ENCODE assay signal across 15 cellular contexts in the genomic region with DNA sequence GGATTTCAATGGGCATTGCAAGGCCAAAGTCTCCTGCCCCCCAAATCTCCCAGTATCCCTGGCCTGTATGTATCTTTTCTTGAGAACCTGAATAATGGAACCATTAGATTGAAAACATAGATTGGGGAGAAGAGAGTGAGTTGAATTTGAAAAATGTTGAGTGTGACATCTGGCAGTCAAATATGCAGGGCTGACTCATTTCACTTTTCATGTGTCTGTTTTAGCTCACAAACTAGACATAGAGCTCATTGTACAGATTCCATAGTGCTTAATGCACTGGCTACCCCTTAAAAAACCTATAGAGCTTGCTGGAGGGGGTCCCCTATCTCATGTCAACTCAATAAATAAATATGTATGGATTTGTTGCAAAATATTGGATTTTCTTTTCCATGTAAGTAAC. TPM values are rescaled to one million over a fixed set of nuclear protein-coding genes. Genes with fewer than 3 reads are reported as not detected.
DNase-seq lines count a peak whose midpoint lies in the region; ATAC-seq and TF ChIP-seq lines count a peak whose summit lies in the region.
"Had no signal": no experiment of that assay in that cellular context is flagged by ENCODE, and none has a peak within 500 bp of the region (broad histone marks: within the 10 kb centered on the region; RNA-seq: fewer than 3 reads in every experiment).

No MANE protein-coding gene starts in this region.

- H3K27me3 Mint-ChIP-seq in HFFc6 (ENCODE audit: insufficient read depth) = peaks cover 2% of the 10 kb centered on the region; the same call in 1 of the 2 replicates

- H3K4me3 Mint-ChIP-seq in HFFc6 = no peak overlapping the region
- H3K4me3 Mint-ChIP-seq: B cell, naive B cell, type B pancreatic cell had no signal

- H3K27me3 ChIP-seq in SJSA1 (replicated peaks) (no peaks in the 10 kb centered on the region), left lung (no peaks in the 10 kb centered on the region)

- H3K9me3 Mint-ChIP-seq in HFFc6 = no peaks in the 10 kb centered on the region
- H3K9me3 Mint-ChIP-seq: naive B cell had no signal

- H3K36me3 ChIP-seq in SJSA1 (peaks cover 19% of the 10 kb centered on the region), left lung (no peaks in the 10 kb centered on the region)

- peaks cover 36% of the 10 kb centered on the region for H3K4me1 Mint-ChIP-seq in HFFc6 (ENCODE audit: low read depth)
- H3K4me1 Mint-ChIP-seq: B cell, naive B cell had no signal

- H3K9me3 ChIP-seq in SJSA1 (replicated peaks) = no peaks in the 10 kb centered on the region
- no peaks in the 10 kb centered on the region for H3K9me3 ChIP-seq in left lung

- peak; percentile 27 for ATAC-seq in left lung
- ATAC-seq in HG02981 (IDR thresholded peaks at IDR 0.05; ENCODE audit: unreplicated experiment) = no peak
- no peak for ATAC-seq in GM18861 (IDR thresholded peaks at IDR 0.05; ENCODE audit: unreplicated experiment)

- DNase-seq in GM10248 (ENCODE audit: extremely low spot score) (peak; percentile 18), HFFc6 (peak; percentile 30), SJSA1 (ENCODE audit: low read depth in 1 of 2, low spot score in 2 of 2) (no peak), left lung (no peak), activated gamma-delta T cell treated with Interleukin-2 at 50 U/mL for 16 hours (no peak), NCI-H2107 (lab: John Stamatoyannopoulos, UW) (no peak)
- DNase-seq: activated CD4-positive, CD25-positive, alpha-beta regulatory T cell; caudate nucleus; GDM1; MM.1S; naive B cell had no signal

- no peak overlapping the region for H3K4me3 ChIP-seq in SJSA1
- no peak overlapping the region for H3K4me3 ChIP-seq in left lung

- CTCF ChIA-PET in GM10248 (lab: Yijun Ruan, JAX) = interaction anchor here (1.2 to 3.3 kb wide), 10 partner anchors 8 to 50 kb away, joined by 3 to 11 read pairs (median 4); a partner anchor contains a TSS

- H3K27ac ChIP-seq in SJSA1 (peak overlapping the region; percentile 25), left lung (no peak overlapping the region)

- H3K4me1 ChIP-seq in SJSA1 (replicated peaks) (peaks cover 53% of the 10 kb centered on the region), left lung (no peaks in the 10 kb centered on the region)

- intact Hi-C loops in left lung (cut with DNase I) = no loop called here

- H3K36me3 Mint-ChIP-seq in HFFc6 (ENCODE audit: low read depth) = peaks cover 40% of the 10 kb centered on the region
- H3K36me3 Mint-ChIP-seq: naive B cell had no signal

- POLR2A ChIA-PET in GM10248 (lab: Yijun Ruan, JAX) = no interaction called here

- H3K27ac Mint-ChIP-seq in HFFc6 = no peak overlapping the region
- H3K27ac Mint-ChIP-seq: B cell, naive B cell, type B pancreatic cell had no signal

- TF ChIP-seq CTCF in GM10248 (IDR thresholded peaks at IDR 0.05; ENCODE audit: control extremely low read depth, extremely low read depth, low read depth, missing control alignments) (no peak), HFFc6 (IDR thresholded peaks at IDR 0.05) (no peak), left lung (IDR thresholded peaks at IDR 0.05) (no peak)

RNA-seq across cellular contexts. Expression of a gene that starts 30.8 kb away (rescaled TPM):
- 100 to 1,000 TPM; 154 to 218 (median 187) TPM for total RNA-seq in HFFc6 (2021; fragmentation: NEBNext Ultra II Directional; extraction: Animal tissue kit (Norgen Biotek cat#: 25700))
- total RNA-seq in SJSA1 (2014; rRNA removed; shearing (Covaris generic)) = 52.7 and 62.8 TPM in 2 replicates
- total RNA-seq in left lung = 10 to 100 TPM; 47.1 to 47.6 TPM

Comparison
In these comparisons a context has a peak if more than half of its experiments do, and no peak if none do; other contexts are left out.
1. DNase-seq: peak in GM10248 (single experiment) and HFFc6 (single experiment); none in SJSA1 (0 of 2), left lung (0 of 2), activated gamma-delta T cell treated with Interleukin-2 at 50 U/mL for 16 hours (single experiment) and NCI-H2107 (single experiment).